Comparison of ENCODE assay signal across 23 cellular contexts in the genomic region with DNA sequence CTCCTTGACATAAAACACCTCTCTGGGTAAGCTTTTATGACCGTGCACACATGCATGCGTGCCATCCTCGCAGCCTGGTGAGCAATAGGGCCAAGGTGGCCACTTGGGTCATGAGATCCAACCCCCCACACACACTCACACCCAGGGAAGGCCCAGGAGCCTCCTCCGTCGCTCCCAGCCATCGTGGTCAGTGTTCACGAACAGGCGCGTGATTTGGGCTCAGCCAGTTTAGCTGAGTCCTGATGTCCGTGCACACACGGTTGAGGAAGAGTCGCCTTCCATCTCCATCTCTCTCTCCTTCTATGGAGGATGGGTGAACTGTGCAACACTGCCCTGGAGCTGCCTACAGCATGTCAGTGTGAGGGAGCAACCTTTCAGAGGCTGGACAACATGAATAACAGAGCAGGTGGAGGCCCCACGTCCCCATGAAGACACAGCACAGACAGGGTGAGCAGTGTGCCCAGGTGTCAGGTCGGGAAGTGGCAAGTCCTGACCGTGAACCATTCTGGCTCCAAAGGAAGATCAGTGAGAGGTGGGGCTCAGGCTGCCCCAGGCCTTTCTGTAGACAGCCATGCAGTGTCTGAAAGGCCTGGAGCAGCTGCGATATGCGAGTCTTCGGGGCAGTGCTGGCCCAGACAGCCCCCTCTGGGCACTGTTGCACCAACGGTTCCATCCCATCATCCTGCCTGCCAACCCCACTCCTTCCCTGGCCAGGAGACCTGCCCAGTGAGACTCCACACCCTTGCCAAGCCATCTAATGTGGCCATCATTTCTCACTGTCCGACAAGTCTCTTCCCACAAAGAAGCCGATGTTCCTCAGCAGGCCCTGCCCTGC.
"Had no signal": no experiment of that assay in that cellular context is flagged by ENCODE, and none has a peak within 500 bp of the region (broad histone marks: within the 10 kb centered on the region; RNA-seq: fewer than 3 reads in every experiment).

No MANE protein-coding gene starts in this region.

- DNase-seq: activated CD4-positive, alpha-beta memory T cell treated with anti-CD3 and anti-CD28 coated beads, Interleukin-2, amount 10 ng/mL, durations not matched to agents 7 days and 5 days; activated CD4-positive, alpha-beta T cell treated with anti-CD3 and anti-CD28 coated beads, Interleukin-2, amount 10 ng/mL, durations not matched to agents 7 days and 5 days; activated CD4-positive, CD25-positive, alpha-beta regulatory T cell treated with anti-CD3 and anti-CD28 coated beads, Interleukin-2, amount 50 U/mL, for 72 hours; activated CD8-positive, alpha-beta memory T cell treated with anti-CD3 and anti-CD28 coated beads, Interleukin-2, amount 50 U/mL, for 48 hours; activated T-cell treated with anti-CD3 and anti-CD28 coated beads, Interleukin-2, amount 50 U/mL, for 24 hours; effector memory CD4-positive, alpha-beta T cell; gastrocnemius medialis; glutamatergic neuron; left cardiac atrium; mammary epithelial cell; naive B cell; occipital lobe; right cardiac atrium; stimulated activated CD4-positive, alpha-beta T cell treated with anti-CD3 and anti-CD28 coated beads, Interleukin-2, amount 100 ng/mL, for 48 hours; stimulated activated naive CD4-positive, alpha-beta T cell treated with Interleukin-2 at 50 U/mL for 16 hours; T-helper 2 cell; testis; transverse colon had no signal

- H3K4me1 ChIP-seq: breast epithelium, gastrocnemius medialis, parathyroid adenoma, testis, transverse colon had no signal

- ATAC-seq: gastrocnemius medialis, left cardiac atrium, right cardiac atrium had no signal

- H3K9me3 Mint-ChIP-seq: activated naive CD4-positive, alpha-beta T cell treated with anti-CD3 and anti-CD28 coated beads, Interleukin-2, amount 50 U/mL, for 24 hours; mesothelial cell of epicardium had no signal

- H3K36me3 Mint-ChIP-seq: activated naive CD4-positive, alpha-beta T cell treated with anti-CD3 and anti-CD28 coated beads, Interleukin-2, amount 50 U/mL, for 24 hours; mesothelial cell of epicardium had no signal

- H3K4me1 Mint-ChIP-seq: activated CD4-positive, alpha-beta memory T cell treated with anti-CD3 and anti-CD28 coated beads, Interleukin-2, amount 10 ng/mL, durations not matched to agents 7 days and 5 days; activated CD4-positive, alpha-beta T cell treated with anti-CD3 and anti-CD28 coated beads, Interleukin-2, amount 10 ng/mL, durations not matched to agents 7 days and 5 days; activated naive CD4-positive, alpha-beta T cell treated with anti-CD3 and anti-CD28 coated beads, Interleukin-2, amount 50 U/mL, for 24 hours; central memory CD8-positive, alpha-beta T cell; mesothelial cell of epicardium; naive B cell had no signal

- H3K9ac ChIP-seq: parathyroid adenoma had no signal

- H3K36me3 ChIP-seq: breast epithelium, gastrocnemius medialis, transverse colon had no signal

- H3K27me3 Mint-ChIP-seq: activated CD4-positive, alpha-beta memory T cell treated with anti-CD3 and anti-CD28 coated beads, Interleukin-2, amount 10 ng/mL, durations not matched to agents 7 days and 5 days; activated CD4-positive, alpha-beta T cell treated with anti-CD3 and anti-CD28 coated beads, Interleukin-2, amount 10 ng/mL, durations not matched to agents 7 days and 5 days; activated naive CD4-positive, alpha-beta T cell treated with anti-CD3 and anti-CD28 coated beads, Interleukin-2, amount 50 U/mL, for 24 hours; activated T-cell treated with anti-CD3 and anti-CD28 coated beads, Interleukin-2, amount 50 U/mL, for 24 hours; central memory CD8-positive, alpha-beta T cell had no signal

- H3K27ac ChIP-seq: breast epithelium, gastrocnemius medialis, parathyroid adenoma, testis, transverse colon had no signal

- H3K4me3 ChIP-seq: breast epithelium, gastrocnemius medialis, testis, transverse colon had no signal

- H3K27ac Mint-ChIP-seq: activated CD4-positive, alpha-beta memory T cell treated with anti-CD3 and anti-CD28 coated beads, Interleukin-2, amount 10 ng/mL, durations not matched to agents 7 days and 5 days; activated CD4-positive, alpha-beta T cell treated with anti-CD3 and anti-CD28 coated beads, Interleukin-2, amount 10 ng/mL, durations not matched to agents 7 days and 5 days; activated naive CD4-positive, alpha-beta T cell treated with anti-CD3 and anti-CD28 coated beads, Interleukin-2, amount 50 U/mL, for 24 hours; activated T-cell treated with anti-CD3 and anti-CD28 coated beads, Interleukin-2, amount 50 U/mL, for 24 hours; mesothelial cell of epicardium had no signal

- H3K9me3 ChIP-seq: breast epithelium, gastrocnemius medialis, testis, transverse colon had no signal

- H3K4me3 Mint-ChIP-seq: activated CD4-positive, alpha-beta memory T cell treated with anti-CD3 and anti-CD28 coated beads, Interleukin-2, amount 10 ng/mL, durations not matched to agents 7 days and 5 days; activated CD4-positive, alpha-beta T cell treated with anti-CD3 and anti-CD28 coated beads, Interleukin-2, amount 10 ng/mL, durations not matched to agents 7 days and 5 days; activated naive CD4-positive, alpha-beta T cell treated with anti-CD3 and anti-CD28 coated beads, Interleukin-2, amount 50 U/mL, for 24 hours; activated T-cell treated with anti-CD3 and anti-CD28 coated beads, Interleukin-2, amount 50 U/mL, for 24 hours; central memory CD8-positive, alpha-beta T cell; mesothelial cell of epicardium; naive B cell had no signal

- H2AFZ ChIP-seq: parathyroid adenoma had no signal

- H3K27me3 ChIP-seq: breast epithelium, gastrocnemius medialis, testis, transverse colon had no signal
